In the genomic region with DNA sequence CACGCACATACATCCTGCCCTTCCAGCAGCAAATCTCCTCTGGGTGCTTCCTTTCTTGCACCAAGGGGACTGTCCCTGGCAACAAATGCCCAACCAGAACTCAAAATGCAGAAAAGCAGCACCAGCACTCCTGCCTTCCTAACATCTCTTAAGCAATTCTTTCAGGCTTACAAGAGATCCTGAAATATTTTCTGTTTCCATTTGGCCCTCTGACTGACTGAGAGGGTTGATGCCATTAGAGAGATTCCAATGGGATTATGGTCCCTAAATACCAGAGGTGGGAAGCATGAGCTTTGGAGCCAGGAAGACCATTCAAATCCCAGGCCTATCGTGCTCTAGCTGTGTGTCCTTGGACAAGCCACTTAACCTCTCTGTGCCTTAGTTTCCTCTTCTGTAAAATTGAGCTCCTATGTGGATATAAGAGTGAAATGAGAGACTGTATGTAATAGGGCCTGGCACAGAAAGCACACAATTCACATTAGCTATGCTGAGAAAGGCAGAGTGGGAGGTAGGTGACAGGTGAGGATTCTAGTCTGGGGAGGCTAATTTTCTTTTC, we compare ENCODE assay signal across 20 cellular contexts. TPM values are rescaled to one million over a fixed set of nuclear protein-coding genes. Genes with fewer than 3 reads are reported as not detected.
A peak's percentile ranks its signal among the peaks of the same experiment; 100 is the strongest.
DNase-seq lines count a peak whose midpoint lies in the region; ATAC-seq, FAIRE-seq and TF ChIP-seq lines count a peak whose summit lies in the region.
"Had no signal": no experiment of that assay in that cellular context is flagged by ENCODE, and none has a peak within 500 bp of the region (broad histone marks: within the 10 kb centered on the region; RNA-seq: fewer than 3 reads in every experiment).

No MANE protein-coding gene starts in this region.

- H3K4me2 ChIP-seq in Loucy (ENCODE audit: low read depth, low read length, poor library complexity, severe bottlenecking): peak overlapping the region; percentile 78
- no peak overlapping the region for H3K4me2 ChIP-seq in GM12878 (ENCODE audit: control insufficient read depth, insufficient read depth)

- no peaks in the 10 kb centered on the region for H3K9me2 ChIP-seq in Loucy (replicated peaks; ENCODE audit: low read depth, low read length)

- no peak for TF ChIP-seq RAD21 in GM12878 (IDR thresholded peaks at IDR 0.05; ENCODE audit: insufficient read depth, low read depth, low read length)

- H3K27ac ChIP-seq in GM12878 (ENCODE audit: control insufficient read depth, insufficient read depth): peak overlapping the region; percentile 91
- H3K27ac ChIP-seq: ascending aorta, left lung, neutrophil, WERI-Rb-1 had no signal

- no peaks in the 10 kb centered on the region for H3K27me3 ChIP-seq in Loucy (ENCODE audit: insufficient read depth, low read length, poor library complexity, severe bottlenecking)
- no peaks in the 10 kb centered on the region for H3K27me3 ChIP-seq in GM12878 (replicated peaks in 1 of 2; ENCODE audit: control insufficient read depth in 2 of 2, insufficient read depth in 2 of 2, low read length in 1 of 2)
- H3K27me3 ChIP-seq: ascending aorta, left lung, neutrophil had no signal

- RAD21 ChIA-PET in GM12878 (lab: Charles Lee; ENCODE audit: unreplicated experiment): interaction anchor here (0.8 to 8.7 kb wide), 13 partner anchors 14 to 79 kb away, joined by 3 to 90 read pairs (median 6); a partner anchor contains a TSS

- intact Hi-C loops in GM12878 (cut with micrococcal nuclease; ENCODE audit: unreplicated experiment): no loop called here

- peaks cover 3% of the 10 kb centered on the region; the same call in 1 of the 2 replicates for H3F3A ChIP-seq in Loucy (ENCODE audit: low read depth)

- H3K36me3 ChIP-seq in Loucy (ENCODE audit: insufficient read depth, low read length) (no peaks in the 10 kb centered on the region), GM12878 (ENCODE audit: control insufficient read depth in 2 of 2, insufficient read depth in 2 of 2, low read length in 1 of 2) (no peaks in the 10 kb centered on the region)
- H3K36me3 ChIP-seq: ascending aorta, left lung, neutrophil, WERI-Rb-1 had no signal

- peak overlapping the region in 1 of 2 donors; percentile 59 for H3K4me3 Mint-ChIP-seq in activated T-cell treated with anti-CD3 and anti-CD28 coated beads, Interleukin-2, amount 50 U/mL, for 72 hours
- peak overlapping the region; percentile 44 for H3K4me3 Mint-ChIP-seq in stimulated activated effector memory CD8-positive, alpha-beta T cell treated with anti-CD3 and anti-CD28 coated beads, Interleukin-12 subunit alpha, Interleukin-12 subunit beta, amount 100 ng/mL, for 72 hours

- WGBS in GM12878 (ENCODE audit: insufficient coverage, insufficient replicate concordance, low lambda C conversion rate, missing lambda C conversion rate): 87% methylated on average over 2 of the region's 2 CpGs

- TF ChIP-seq EP300 in GM12878 (IDR thresholded peaks at IDR 0.05; ENCODE audit: borderline replicate concordance in 1 of 2, control insufficient read depth in 1 of 2, low read depth in 2 of 2, low read length in 2 of 2): no peak

- FAIRE-seq in GM12878 (lab: Jason Lieb, UNC): no peak

- POLR2A ChIA-PET in GM12878 (lab: Charles Lee): interaction anchor here (1.4 to 4.7 kb wide), 3 partner anchors 16 to 39 kb away, joined by 3 to 28 read pairs (median 14); no protein-coding TSS in a partner anchor

- H3K9me3 Mint-ChIP-seq in activated T-cell treated with anti-CD3 and anti-CD28 coated beads, Interleukin-2, amount 50 U/mL, for 72 hours: no peaks in the 10 kb centered on the region
- no peaks in the 10 kb centered on the region for H3K9me3 Mint-ChIP-seq in stimulated activated effector memory CD8-positive, alpha-beta T cell treated with anti-CD3 and anti-CD28 coated beads, Interleukin-12 subunit alpha, Interleukin-12 subunit beta, amount 100 ng/mL, for 72 hours
- H3K9me3 Mint-ChIP-seq: T-cell had no signal

- H2AFZ ChIP-seq in Loucy (ENCODE audit: low read length): 0 out of 2 replicates have a peak overlapping the region, but pooled peaks have one; percentile 44
- H2AFZ ChIP-seq in GM12878 (ENCODE audit: control insufficient read depth, low read depth, low read length): no peak overlapping the region

- no TSS peak for BruUV-seq in GM12878 (replicated peaks; lab: Mats Ljungman, UMichigan)

- peaks cover 32% of the 10 kb centered on the region for H3K4me1 ChIP-seq in Loucy (ENCODE audit: insufficient read depth, low read length, poor library complexity, severe bottlenecking)
- H3K4me1 ChIP-seq in GM12878 (ENCODE audit: control insufficient read depth, insufficient read depth, low read length): peaks cover 67% of the 10 kb centered on the region
- H3K4me1 ChIP-seq: ascending aorta, left lung had no signal

- H3K9ac ChIP-seq in Loucy (ENCODE audit: low read depth, low read length, poor library complexity, severe bottlenecking): peak overlapping the region; percentile 48
- 0 out of 2 replicates have a peak overlapping the region, but pooled peaks have one; percentile 18 for H3K9ac ChIP-seq in GM12878 (ENCODE audit: control insufficient read depth, insufficient read depth, low read length)

- CTCF ChIA-PET in GM12878 (lab: Yijun Ruan, JAX): interaction anchor here (0.8 to 4.2 kb wide), 11 partner anchors 8 to 660 kb away, joined by 3 to 61 read pairs (median 6); no protein-coding TSS in a partner anchor

- TF ChIP-seq POLR2A in GM12878 (IDR thresholded peaks at IDR 0.05; ENCODE audit: low read depth, low read length): no peak

- no peaks in the 10 kb centered on the region for H3K79me2 ChIP-seq in Loucy (ENCODE audit: insufficient read depth, low read length)
- no peaks in the 10 kb centered on the region for H3K79me2 ChIP-seq in GM12878 (ENCODE audit: control insufficient read depth, insufficient read depth, low read length)

- no peaks in the 10 kb centered on the region for H3K27me3 Mint-ChIP-seq in activated T-cell treated with anti-CD3 and anti-CD28 coated beads, Interleukin-2, amount 50 U/mL, for 72 hours (ENCODE audit: low read depth)

- no peak for ATAC-seq in activated T-cell treated with anti-CD3 and anti-CD28 coated beads, Interleukin-2, amount 50 U/mL, for 72 hours (replicated peaks in 1 of 2)
- ATAC-seq in GM12878: no peak
- ATAC-seq in stimulated activated effector memory CD8-positive, alpha-beta T cell treated with anti-CD3 and anti-CD28 coated beads, Interleukin-12 subunit alpha, Interleukin-12 subunit beta, amount 100 ng/mL, for 72 hours: no peak
- ATAC-seq in HG03108 (IDR thresholded peaks at IDR 0.05; ENCODE audit: unreplicated experiment): no peak
- ATAC-seq: left lung had no signal

- DNase-seq in activated T-cell treated with anti-CD3 and anti-CD28 coated beads, Interleukin-2, amount 50 U/mL, for 72 hours: no peak
- no peak for DNase-seq in activated T-cell treated with anti-CD3 and anti-CD28 coated beads for 4 hours
- DNase-seq in GM12878 (ENCODE audit: low read depth, low spot score): no peak
- DNase-seq in stimulated activated effector memory CD8-positive, alpha-beta T cell treated with anti-CD3 and anti-CD28 coated beads, Interleukin-12 subunit alpha, Interleukin-12 subunit beta, amount 100 ng/mL, for 72 hours (ENCODE audit: low spot score in 2 of 2): no peak
- DNase-seq in hypothalamus (lab: John Stamatoyannopoulos, UW): no peak
- no peak for DNase-seq in foreskin melanocyte
- DNase-seq: activated effector memory CD4-positive, alpha-beta T cell treated with anti-CD3 and anti-CD28 coated beads, Interleukin-2, amount 50 U/mL, for 16 hours; glutamatergic neuron; KBM-7; left lung; mucosa of descending colon; NCI-H1048; NCI-H2029; SHP77 treated with DMSO at 0.1 percent for 48 hours; WERI-Rb-1 had no signal

- no peaks in the 10 kb centered on the region for H3K9me3 ChIP-seq in Loucy (ENCODE audit: insufficient read depth, low read depth, low read length)
- H3K9me3 ChIP-seq in GM12878 (replicated peaks; ENCODE audit: control insufficient read depth, insufficient read depth, low read length): no peaks in the 10 kb centered on the region
- H3K9me3 ChIP-seq: ascending aorta, left lung, mucosa of descending colon, neutrophil had no signal

- H3K27ac Mint-ChIP-seq in activated T-cell treated with anti-CD3 and anti-CD28 coated beads, Interleukin-2, amount 50 U/mL, for 72 hours: peak overlapping the region; percentile 30
- peak overlapping the region; percentile 85 for H3K27ac Mint-ChIP-seq in stimulated activated effector memory CD8-positive, alpha-beta T cell treated with anti-CD3 and anti-CD28 coated beads, Interleukin-12 subunit alpha, Interleukin-12 subunit beta, amount 100 ng/mL, for 72 hours

- H4K20me1 ChIP-seq in Loucy (ENCODE audit: insufficient read depth, low read length, poor library complexity, severe bottlenecking) (no peaks in the 10 kb centered on the region), GM12878 (ENCODE audit: control insufficient read depth, insufficient read depth) (no peaks in the 10 kb centered on the region)

- peaks cover 78% of the 10 kb centered on the region for H3K4me1 Mint-ChIP-seq in activated T-cell treated with anti-CD3 and anti-CD28 coated beads, Interleukin-2, amount 50 U/mL, for 72 hours (ENCODE audit: low read depth)
- peaks cover 71% of the 10 kb centered on the region for H3K4me1 Mint-ChIP-seq in stimulated activated effector memory CD8-positive, alpha-beta T cell treated with anti-CD3 and anti-CD28 coated beads, Interleukin-12 subunit alpha, Interleukin-12 subunit beta, amount 100 ng/mL, for 72 hours

- no peaks in the 10 kb centered on the region for H3K36me3 Mint-ChIP-seq in activated T-cell treated with anti-CD3 and anti-CD28 coated beads, Interleukin-2, amount 50 U/mL, for 72 hours (ENCODE audit: insufficient read depth in 2 of 2)
- H3K36me3 Mint-ChIP-seq in stimulated activated effector memory CD8-positive, alpha-beta T cell treated with anti-CD3 and anti-CD28 coated beads, Interleukin-12 subunit alpha, Interleukin-12 subunit beta, amount 100 ng/mL, for 72 hours: no peaks in the 10 kb centered on the region
- H3K36me3 Mint-ChIP-seq: T-cell had no signal

- TF ChIP-seq CTCF in Loucy (conservative IDR thresholded peaks at IDR 0.05; ENCODE audit: low read length) (no peak), GM12878 (IDR thresholded peaks at IDR 0.05 in 2 of 3, conservative IDR thresholded peaks at IDR 0.05 in 1 of 3; ENCODE audit: control insufficient read depth in 2 of 3, extremely low read depth in 1 of 3, insufficient read depth in 1 of 3, low read depth in 3 of 3, low read length in 3 of 3) (no peak)

- H3K4me3 ChIP-seq in Loucy (ENCODE audit: low read length, poor library complexity, severe bottlenecking) (no peak overlapping the region), GM12878 (no peak overlapping the region)
- H3K4me3 ChIP-seq: ascending aorta, left lung, mucosa of descending colon had no signal

- in situ Hi-C loops in GM12878 (cut with MboI): no loop called here

- SMC1A ChIA-PET in GM12878 (lab: Charles Lee; ENCODE audit: uncharacterized antibody, unreplicated experiment): interaction anchor here (1.1 to 18.2 kb wide), 14 partner anchors 13 to 685 kb away, joined by 3 to 217 read pairs (median 19); a partner anchor contains a TSS

RNA-seq across cellular contexts. Expression of a gene that starts 56.8 kb away (rescaled TPM):
- 100 to 1,000 TPM in 1 of 2 donors, 10 to 100 TPM in 1; 25.2 to 107 TPM for total RNA-seq in activated T-cell treated with anti-CD3 and anti-CD28 coated beads, Interleukin-2, amount 50 U/mL, for 72 hours
- total RNA-seq in GM12878 (2013; cell fraction: nucleolus; rRNA removed): 7.9 and 9.9 TPM in 2 replicates
- total RNA-seq in GM12878 (2014; rRNA removed) (3.7 and 4.0 TPM in 2 replicates), GM12878 (2014; rRNA removed; fragmentation: Illumina TruSeq; extraction: Trizol) (4.0 and 4.1 TPM in 2 replicates), GM12878 (2021) (7.7 and 8.4 TPM in 2 replicates)
- polyA plus RNA-seq in GM12878 (2011; ENCODE audit: low read depth): 8.1 TPM
- polyA plus RNA-seq in GM12878 (2011; rRNA removed) (4.0 and 4.2 TPM in 2 replicates), GM12878 (2014; fragmentation: Illumina TruSeq; extraction: Trizol) (5.1 and 6.4 TPM in 2 replicates), GM12878 (2014; fragmentation: Nextera tagmentation; extraction: Ambion mirVana) (1 to 10 TPM; 1.9 to 2.8 TPM), GM12878 (2014; rRNA removed) (2.0 and 4.0 TPM in 2 replicates), GM12878 (2016; fragmentation: Nextera tagmentation; extraction: Ambion mirVana) (10 to 100 TPM; 13.6 to 15.8 TPM)
- polyA plus RNA-seq in GM12878 (2011; cell fraction: cytosol; rRNA removed): 3.8 and 4.5 TPM in 2 replicates
- polyA plus RNA-seq in GM12878 (2011; cell fraction: nucleus; rRNA removed): 7.9 and 9.8 TPM in 2 replicates
- 11.0 and 12.0 TPM in 2 replicates for polyA plus RNA-seq in GM12878 (2012)
- polyA minus RNA-seq in GM12878 (2011; rRNA and poly(A)+ RNA removed): 8.2 and 10.9 TPM in 2 replicates
- 3.6 and 6.0 TPM in 2 replicates for polyA minus RNA-seq in GM12878 (2011; cell fraction: cytosol; rRNA and poly(A)+ RNA removed)
- 13.5 and 21.5 TPM in 2 replicates for polyA minus RNA-seq in GM12878 (2011; cell fraction: nucleus; rRNA and poly(A)+ RNA removed)
